Comparison of ENCODE assay signal across 10 cellular contexts in the genomic region with DNA sequence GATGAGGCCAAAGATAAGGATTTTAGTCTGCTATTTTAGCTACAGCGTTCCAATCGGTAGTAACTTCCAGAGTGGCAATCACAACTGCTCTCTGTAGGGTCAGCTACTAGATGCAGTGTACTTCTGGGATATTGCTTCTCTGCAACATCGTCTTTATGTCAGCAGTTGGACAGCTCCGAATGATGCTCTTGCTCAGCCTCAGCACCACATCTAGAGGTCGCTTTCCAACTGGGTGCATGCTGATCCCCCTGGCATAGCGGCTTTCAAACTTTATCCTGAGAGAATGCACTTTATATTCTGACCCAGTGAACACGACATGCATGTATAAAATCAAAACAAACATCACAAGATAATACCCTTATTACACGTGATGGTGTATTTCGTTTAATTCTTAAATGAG.
A peak's percentile ranks its signal among the peaks of the same experiment; 100 is the strongest.
DNase-seq lines count a peak whose midpoint lies in the region; ATAC-seq and TF ChIP-seq lines count a peak whose summit lies in the region.
"Had no signal": no experiment of that assay in that cellular context is flagged by ENCODE, and none has a peak within 500 bp of the region (broad histone marks: within the 10 kb centered on the region; RNA-seq: fewer than 3 reads in every experiment).

No MANE protein-coding gene starts in this region.

- no peak overlapping the region for H3K4me3 ChIP-seq in WI38 (ENCODE audit: low read depth, low read length)

- TF ChIP-seq CTCF in WI38 (IDR thresholded peaks at IDR 0.05; ENCODE audit: low read depth, low read length) = peak; percentile 28

- ATAC-seq in GM18870 (IDR thresholded peaks at IDR 0.05; ENCODE audit: unreplicated experiment) (no peak), GM21367 (IDR thresholded peaks at IDR 0.05; ENCODE audit: unreplicated experiment) (no peak)
- ATAC-seq: activated T-helper 17 cell treated with anti-CD3 and anti-CD28 coated beads, Interleukin-2, amount 50 U/mL, for 72 hours had no signal

- DNase-seq in AG08395 (ENCODE audit: low spot score) = peak; percentile 44
- DNase-seq in HPDE6-E6E7 (ENCODE audit: extremely low spot score) = peak; percentile 21
- DNase-seq in iPS-NIHi11 (ENCODE audit: low spot score) = peak; percentile 64
- no peak for DNase-seq in NCI-H2227 treated with DMSO at 0.1 percent for 48 hours (lab: John Stamatoyannopoulos, UW)
- no peak for DNase-seq in NCI-H1436 (lab: John Stamatoyannopoulos, UW)
- DNase-seq: NCI-H2081 had no signal

Comparison
In these comparisons a context has a peak if more than half of its experiments do, and no peak if none do; other contexts are left out.
1. DNase-seq: peak in AG08395 (single experiment), HPDE6-E6E7 (single experiment) and iPS-NIHi11 (single experiment); none in NCI-H2227 treated with DMSO at 0.1 percent for 48 hours (single experiment) and NCI-H1436 (single experiment).